In genomic region chr15:101162701-101163483, GRCh38 we compare ENCODE assay signal across 13 cellular contexts.
DNase-seq lines count a peak whose midpoint lies in the region; TF ChIP-seq lines count a peak whose summit lies in the region.
"Had no signal": no experiment of that assay in that cellular context is flagged by ENCODE, and none has a peak within 500 bp of the region (broad histone marks: within the 10 kb centered on the region; RNA-seq: fewer than 3 reads in every experiment).

No MANE protein-coding gene starts in this region.

- H3K9ac ChIP-seq in BLaER1 treated with 17β-estradiol and CSF1 and Interleukin-3, amounts not matched to agents 10 nM and 100 nM, result peak overlapping the region in 5 of 11 experiments; percentile 0 to 55 (median 53); a peak in 9 of 22 replicates
- H3K9ac ChIP-seq: KMS-11 had no signal

- peaks cover 65 to 77% (median 73%) of the 10 kb centered on the region in 10 experiments for H3K4me1 ChIP-seq in BLaER1 treated with 17β-estradiol and CSF1 and Interleukin-3, amounts not matched to agents 10 nM and 100 nM
- H3K4me1 ChIP-seq in neutrophil (ENCODE audit: control insufficient read depth in 1 of 2, insufficient read depth in 1 of 2, low read depth in 1 of 2, low read length in 1 of 2), result peaks cover 30 to 36% of the 10 kb centered on the region in 2 experiments
- H3K4me1 ChIP-seq: uterus had no signal

- H3K36me3 ChIP-seq in BLaER1 treated with 17β-estradiol and CSF1 and Interleukin-3, amounts not matched to agents 10 nM and 100 nM, result peaks cover 0 to 11% (median 5%) of the 10 kb centered on the region in 11 experiments; a peak in 10 of 22 replicates
- no peaks in the 10 kb centered on the region for H3K36me3 ChIP-seq in neutrophil
- H3K36me3 ChIP-seq: uterus had no signal

- H3K9me3 ChIP-seq in BLaER1 treated with 17β-estradiol and CSF1 and Interleukin-3, amounts not matched to agents 10 nM and 100 nM (replicated peaks in 1 of 11), result peaks cover 31 to 42% (median 36%) of the 10 kb centered on the region in 11 experiments
- H3K9me3 ChIP-seq in neutrophil, result no peaks in the 10 kb centered on the region

- intact Hi-C loops in head of caudate nucleus (cut with DNase I), result no loop called here

- no peaks in the 10 kb centered on the region for H3K27me3 ChIP-seq in BLaER1 treated with 17β-estradiol and CSF1 and Interleukin-3, amounts not matched to agents 10 nM and 100 nM
- no peaks in the 10 kb centered on the region for H3K27me3 ChIP-seq in neutrophil
- H3K27me3 ChIP-seq: uterus had no signal

- H4K20me1 ChIP-seq in BLaER1 treated with 17β-estradiol and CSF1 and Interleukin-3, amounts not matched to agents 10 nM and 100 nM, result no peaks in the 10 kb centered on the region

- peak; percentile 71 for DNase-seq in NCI-H446 treated with DMSO at 0.1 percent for 48 hours (lab: John Stamatoyannopoulos, UW)
- DNase-seq in head of caudate nucleus, result peak in 33 of 42 donors; percentile 13 to 71 (median 42)
- DNase-seq in NCI-H510A (lab: John Stamatoyannopoulos, UW), result no peak
- no peak for DNase-seq in AML-193 (lab: John Stamatoyannopoulos, UW)
- no peak for DNase-seq in epidermal melanocyte (ENCODE audit: insufficient read length, low spot score)
- no peak for DNase-seq in NCI-H146 treated with DMSO at 0.1 percent for 48 hours (lab: John Stamatoyannopoulos, UW; ENCODE audit: unreplicated experiment)
- DNase-seq: effector CD8-positive, alpha-beta T cell; left colon; NCI-H226; uterus had no signal

- H3K4me2 ChIP-seq in BLaER1 treated with 17β-estradiol and CSF1 and Interleukin-3, amounts not matched to agents 10 nM and 100 nM, result peak overlapping the region; percentile 43 to 97 (median 73)
- H3K4me2 ChIP-seq: KMS-11 had no signal

- H3K4me3 ChIP-seq in BLaER1 treated with 17β-estradiol and CSF1 and Interleukin-3, amounts not matched to agents 10 nM and 100 nM, result peak overlapping the region in 2 of 10 experiments; percentile 2 to 24; a peak in 1 of 20 replicates
- H3K4me3 ChIP-seq in neutrophil (ENCODE audit: low read depth in 1 of 2, low read length in 1 of 2), result no peak overlapping the region
- H3K4me3 ChIP-seq: uterus had no signal

- TF ChIP-seq CTCF in neutrophil (IDR thresholded peaks at IDR 0.05), result no peak

- peak overlapping the region in 9 of 11 experiments; percentile 8 to 68 (median 31); a peak in 14 of 22 replicates for H3K27ac ChIP-seq in BLaER1 treated with 17β-estradiol and CSF1 and Interleukin-3, amounts not matched to agents 10 nM and 100 nM
- H3K27ac ChIP-seq in neutrophil, result peak overlapping the region; percentile 21
- H3K27ac ChIP-seq: KMS-11, uterus had no signal

Comparison
In these comparisons a context has a peak if more than half of its experiments do, and no peak if none do; other contexts are left out.
1. DNase-seq: peak in NCI-H446 treated with DMSO at 0.1 percent for 48 hours (single experiment) and head of caudate nucleus (33 of 42); none in NCI-H510A (single experiment), AML-193 (0 of 2), epidermal melanocyte (single experiment) and NCI-H146 treated with DMSO at 0.1 percent for 48 hours (single experiment).